ENCODE assay signal across 1 cellular context in the genomic region with DNA sequence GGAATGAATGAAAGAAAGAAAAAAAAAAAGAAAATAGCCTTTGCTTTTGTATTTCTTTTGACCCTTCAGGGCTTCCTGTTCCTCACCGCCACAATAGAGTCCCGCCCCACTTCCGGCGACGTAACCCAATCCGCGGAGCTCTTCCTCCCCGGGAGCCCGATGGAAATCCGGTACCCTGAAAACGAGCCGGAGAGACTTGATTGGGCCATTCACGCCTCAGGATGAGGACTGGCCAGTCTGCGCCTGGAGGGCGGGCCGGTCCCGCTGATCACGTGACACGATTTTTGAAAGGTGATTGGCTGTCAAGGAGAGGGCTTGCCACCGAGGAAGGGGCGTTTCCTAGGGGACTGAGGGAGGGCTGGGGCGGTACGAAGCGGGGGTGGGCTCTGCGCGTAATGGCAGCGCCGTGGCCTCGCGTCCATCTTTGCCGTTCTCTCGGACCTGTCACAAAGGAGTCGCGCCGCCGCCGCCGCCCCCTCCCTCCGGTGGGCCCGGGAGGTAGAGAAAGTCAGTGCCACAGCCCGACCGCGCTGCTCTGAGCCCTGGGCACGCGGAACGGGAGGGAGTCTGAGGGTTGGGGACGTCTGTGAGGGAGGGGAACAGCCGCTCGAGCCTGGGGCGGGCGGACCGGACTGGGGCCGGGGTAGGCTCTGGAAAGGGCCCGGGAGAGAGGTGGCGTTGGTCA.
TF ChIP-seq lines count a peak whose summit lies in the region.

Gene PSME3IP1, minus strand, starts transcription at position 95 of the 685 bp plus-strand sequence. CDS start 12,185 bp downstream, outside the sequence.
Gene RSPRY1, plus strand, starts transcription at position 385 of the 685 bp plus-strand sequence. CDS start 18,330 bp downstream, outside the sequence.

TF ChIP-seq in HepG2, 621 proteins besides CTCF, POLR2A, EP300 and RAD21 (continued from another document and continues in another):
- TF ChIP-seq TFDP1 (CRISPR knock-in tag; IDR thresholded peaks at IDR 0.05; ENCODE audit: borderline replicate concordance) (peak; percentile 5; the same call in 1 of the 2 replicates), MXD4 (CRISPR knock-in tag; IDR thresholded peaks at IDR 0.05) (peak; percentile 73; the same call in 1 of the 2 replicates), RORA (CRISPR knock-in tag; IDR thresholded peaks at IDR 0.05) (no peak), ZNF747 (CRISPR knock-in tag; IDR thresholded peaks at IDR 0.05; ENCODE audit: borderline replicate concordance) (peak; percentile 58; the same call in 1 of the 2 replicates), ZNF318 (CRISPR knock-in tag; IDR thresholded peaks at IDR 0.05) (no peak), SP1 (IDR thresholded peaks at IDR 0.05) (no peak), SP1 (CRISPR knock-in tag; IDR thresholded peaks at IDR 0.05) (peak; percentile 82), ERF (CRISPR knock-in tag; IDR thresholded peaks at IDR 0.05) (peak; percentile 83), ARID5B (CRISPR knock-in tag; IDR thresholded peaks at IDR 0.05) (peak; percentile 51; the same call in 1 of the 2 replicates), ZNF557 (CRISPR knock-in tag; IDR thresholded peaks at IDR 0.05) (no peak), ZNF547 (CRISPR knock-in tag; IDR thresholded peaks at IDR 0.05) (no peak; the same call in 1 of the 2 replicates), SNAPC2 (CRISPR knock-in tag; IDR thresholded peaks at IDR 0.05) (no peak; the same call in 1 of the 2 replicates), HNF1A (IDR thresholded peaks at IDR 0.05; ENCODE audit: low read depth) (no peak), HNF1A (CRISPR knock-in tag; IDR thresholded peaks at IDR 0.05; ENCODE audit: borderline replicate concordance) (no peak; the same call in 1 of the 2 replicates), ZBTB42 (CRISPR knock-in tag; IDR thresholded peaks at IDR 0.05) (0 out of 2 replicates have a peak, but pooled peaks have one; percentile 74), LCORL (IDR thresholded peaks at IDR 0.05) (peak; percentile 95), LCORL (CRISPR knock-in tag; IDR thresholded peaks at IDR 0.05) (no peak), NCOA2 (CRISPR knock-in tag; IDR thresholded peaks at IDR 0.05) (0 out of 2 replicates have a peak, but pooled peaks have one; percentile 20), ZNF550 (CRISPR knock-in tag; IDR thresholded peaks at IDR 0.05; ENCODE audit: borderline replicate concordance) (peak; percentile 91; the same call in 1 of the 2 replicates), MTF1 (CRISPR knock-in tag; IDR thresholded peaks at IDR 0.05) (no peak), DBP (CRISPR knock-in tag; IDR thresholded peaks at IDR 0.05; ENCODE audit: not compliant biosample characterization) (no peak), CREB3 (CRISPR knock-in tag; IDR thresholded peaks at IDR 0.05) (0 out of 2 replicates have a peak, but pooled peaks have one; percentile 32), CEBPG (CRISPR knock-in tag; IDR thresholded peaks at IDR 0.05) (no peak), SMARCE1 (IDR thresholded peaks at IDR 0.05; ENCODE audit: borderline replicate concordance) (no peak), ZNF724P (CRISPR knock-in tag; IDR thresholded peaks at IDR 0.05; ENCODE audit: borderline replicate concordance) (peak; percentile 43; the same call in 1 of the 2 replicates), FOXA3 (CRISPR knock-in tag; IDR thresholded peaks at IDR 0.05) (no peak; the same call in 1 of the 2 replicates), HNRNPK (IDR thresholded peaks at IDR 0.05; ENCODE audit: low read depth, low read length, poor library complexity, severe bottlenecking) (peak; percentile 81), CENPX (CRISPR knock-in tag; IDR thresholded peaks at IDR 0.05) (no peak), ARID2 (CRISPR knock-in tag; IDR thresholded peaks at IDR 0.05; ENCODE audit: borderline replicate concordance) (no peak; the same call in 1 of the 2 replicates), ZNF432 (CRISPR knock-in tag; IDR thresholded peaks at IDR 0.05; ENCODE audit: borderline replicate concordance) (no peak), ZNF549 (CRISPR knock-in tag; IDR thresholded peaks at IDR 0.05) (no peak), ZSCAN21 (CRISPR knock-in tag; IDR thresholded peaks at IDR 0.05; ENCODE audit: borderline replicate concordance) (peak; percentile 60; the same call in 1 of the 2 replicates), SKI (IDR thresholded peaks at IDR 0.05; ENCODE audit: partially characterized antibody) (no peak), HIVEP1 (CRISPR knock-in tag; IDR thresholded peaks at IDR 0.05) (peak; percentile 71)
- TF ChIP-seq, protein P1, sequence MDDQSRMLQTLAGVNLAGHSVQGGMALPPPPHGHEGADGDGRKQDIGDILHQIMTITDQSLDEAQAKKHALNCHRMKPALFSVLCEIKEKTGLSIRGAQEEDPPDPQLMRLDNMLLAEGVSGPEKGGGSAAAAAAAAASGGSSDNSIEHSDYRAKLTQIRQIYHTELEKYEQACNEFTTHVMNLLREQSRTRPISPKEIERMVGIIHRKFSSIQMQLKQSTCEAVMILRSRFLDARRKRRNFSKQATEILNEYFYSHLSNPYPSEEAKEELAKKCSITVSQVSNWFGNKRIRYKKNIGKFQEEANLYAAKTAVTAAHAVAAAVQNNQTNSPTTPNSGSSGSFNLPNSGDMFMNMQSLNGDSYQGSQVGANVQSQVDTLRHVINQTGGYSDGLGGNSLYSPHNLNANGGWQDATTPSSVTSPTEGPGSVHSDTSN (CRISPR knock-in tag; IDR thresholded peaks at IDR 0.05; ENCODE audit: borderline replicate concordance): no peak
